ENCODE assay signal across 12 cellular contexts in the genomic region with DNA sequence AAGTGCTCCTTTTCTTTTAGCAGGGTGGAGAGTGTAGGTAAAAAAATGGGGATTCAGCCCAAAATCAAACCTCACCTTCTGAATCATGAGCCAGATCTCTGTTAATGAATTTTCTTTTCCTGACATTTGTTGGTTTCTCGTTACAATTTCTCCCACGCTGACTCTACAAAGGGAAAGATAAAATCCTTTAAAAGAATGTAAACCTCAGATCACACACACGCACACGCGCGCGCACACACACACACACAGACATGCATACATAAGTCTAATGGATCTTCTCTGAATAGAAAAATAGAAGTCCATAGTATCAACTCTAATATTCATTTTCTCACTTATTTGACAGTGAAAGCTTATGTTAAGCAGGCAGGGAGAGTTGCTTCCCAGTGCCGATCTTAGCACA. TPM values are rescaled to one million over a fixed set of nuclear protein-coding genes. Genes with fewer than 3 reads are reported as not detected.
A peak's percentile ranks its signal among the peaks of the same experiment; 100 is the strongest.
DNase-seq lines count a peak whose midpoint lies in the region; ATAC-seq, FAIRE-seq and TF ChIP-seq lines count a peak whose summit lies in the region.
"Had no signal": no experiment of that assay in that cellular context is flagged by ENCODE, and none has a peak within 500 bp of the region (broad histone marks: within the 10 kb centered on the region; RNA-seq: fewer than 3 reads in every experiment).

No MANE protein-coding gene starts in this region.

- CTCF ChIA-PET in K562 (lab: Yijun Ruan, JAX; ENCODE audit: low intra/inter-chr PET ratio) = no interaction called here

- H3K36me3 ChIP-seq in cardiac muscle cell (no peaks in the 10 kb centered on the region), K562 (ENCODE audit: control insufficient read depth, insufficient read depth, low read length) (no peaks in the 10 kb centered on the region), iPS-18a (ENCODE audit: control insufficient read depth, low read depth, low read length) (peaks cover 3% of the 10 kb centered on the region), urinary bladder (ENCODE audit: insufficient read depth) (no peaks in the 10 kb centered on the region)

- TF ChIP-seq EP300 in K562 (IDR thresholded peaks at IDR 0.05; ENCODE audit: low read length) = no peak

- TF ChIP-seq POLR2A in K562 (conservative IDR thresholded peaks at IDR 0.05) = no peak

- H3K27me3 ChIP-seq in cardiac muscle cell (no peaks in the 10 kb centered on the region), K562 (ENCODE audit: control insufficient read depth in 2 of 2, insufficient read depth in 2 of 2, low read length in 2 of 2) (no peaks in the 10 kb centered on the region), iPS-18a (ENCODE audit: control insufficient read depth, insufficient read depth, low read length) (no peaks in the 10 kb centered on the region)

- TF ChIP-seq CTCF in cardiac muscle cell (IDR thresholded peaks at IDR 0.05; ENCODE audit: low read depth, low read length) (no peak), K562 (IDR thresholded peaks at IDR 0.05 in 2 of 3, conservative IDR thresholded peaks at IDR 0.05 in 1 of 3; ENCODE audit: insufficient read depth in 2 of 3, low read depth in 1 of 3, low read length in 3 of 3) (no peak)

- H3K79me2 ChIP-seq in K562 (ENCODE audit: control insufficient read depth, insufficient read depth, low read length) = peaks cover 43% of the 10 kb centered on the region

- H3K4me3 ChIP-seq in cardiac muscle cell = peak overlapping the region; percentile 88
- peak overlapping the region; percentile 51 for H3K4me3 ChIP-seq in K562
- peak overlapping the region; percentile 90 for H3K4me3 ChIP-seq in iPS-18a (ENCODE audit: low read length)
- H3K4me3 ChIP-seq in urinary bladder (ENCODE audit: low read depth, low read length) = peak overlapping the region; percentile 18

- H3K9ac ChIP-seq in K562 (ENCODE audit: insufficient read depth in 1 of 2, low read depth in 2 of 2, low read length in 2 of 2) (peak overlapping the region in 1 of 2 experiments; percentile 75; a peak in 2 of 4 replicates), iPS-18a (ENCODE audit: low read length) (peak overlapping the region; percentile 87)

- H4K20me1 ChIP-seq in K562 (replicated peaks; ENCODE audit: control insufficient read depth, insufficient read depth, low read length) = no peaks in the 10 kb centered on the region

- no peak for TF ChIP-seq RAD21 in K562 (CRISPR knock-in tag; conservative IDR thresholded peaks at IDR 0.05 in 1 of 2, IDR thresholded peaks at IDR 0.05 in 1 of 2)

- H3K4me2 ChIP-seq in K562 (ENCODE audit: insufficient read depth, low read length) = peak overlapping the region; percentile 89

- intact Hi-C loops in Right ventricle myocardium superior (cut with DNase I) (no loop called here), K562 (cut with micrococcal nuclease) (loop anchor here (2.0 to 5.0 kb wide), 2 partner anchors 15 to 1271 kb away; no protein-coding TSS in a partner anchor)

- H3K4me1 ChIP-seq in cardiac muscle cell (ENCODE audit: low read depth) (peaks cover 28% of the 10 kb centered on the region), K562 (replicated peaks in 1 of 2; ENCODE audit: control insufficient read depth in 2 of 2, insufficient read depth in 2 of 2, low read length in 2 of 2) (peaks cover 4% of the 10 kb centered on the region in 2 experiments; a peak in 4 of 5 replicates), iPS-18a (ENCODE audit: control insufficient read depth, low read depth, low read length) (peaks cover 49% of the 10 kb centered on the region), urinary bladder (ENCODE audit: insufficient read depth) (no peaks in the 10 kb centered on the region)

- H2AFZ ChIP-seq in K562 (ENCODE audit: low read depth, low read length) = peak overlapping the region; percentile 61

- no peak for ATAC-seq in Right ventricle myocardium superior (ENCODE audit: poor library complexity)
- ATAC-seq in K562 = 0 out of 3 replicates have a peak, but pooled peaks have one; percentile 2
- no peak for ATAC-seq in GM21528 (IDR thresholded peaks at IDR 0.05; ENCODE audit: low FRiP score, unreplicated experiment)
- ATAC-seq: activated naive CD8-positive, alpha-beta T cell treated with anti-CD3 and anti-CD28 coated beads, Interleukin-2, amount 50 U/mL, for 24 hours; CD8-positive, alpha-beta T cell had no signal

- FAIRE-seq in K562 (lab: Jason Lieb, UNC) = peak; percentile 55

- in situ Hi-C loops in K562 (cut with MboI) = loop anchor here (25.0 kb wide), 1 partner anchor 1276 kb away; no protein-coding TSS in a partner anchor

- H3K27ac ChIP-seq in cardiac muscle cell = peak overlapping the region; percentile 80
- peak overlapping the region; percentile 93 for H3K27ac ChIP-seq in K562 (ENCODE audit: extremely low read depth, low read depth, low read length)
- H3K27ac ChIP-seq in iPS-18a (ENCODE audit: low read length) = no peak overlapping the region
- H3K27ac ChIP-seq in urinary bladder (ENCODE audit: low read depth) = no peak overlapping the region
- H3K27ac ChIP-seq: VCaP had no signal

- H3K9me1 ChIP-seq in K562 (ENCODE audit: control insufficient read depth, insufficient read depth, low read length) = no peaks in the 10 kb centered on the region

- peak; percentile 36 to 81 for DNase-seq in cardiac muscle cell (ENCODE audit: low read depth in 1 of 2, low spot score in 1 of 2)
- no peak for DNase-seq in Right ventricle myocardium superior
- peak in 1 of 4 experiments; percentile 56 for DNase-seq in K562 (ENCODE audit: extremely low read depth in 1 of 4, low spot score in 3 of 4)
- DNase-seq in SKM-1 (lab: John Stamatoyannopoulos, UW; ENCODE audit: unreplicated experiment) = no peak
- DNase-seq in inferior parietal cortex (ENCODE audit: extremely low spot score) = no peak
- DNase-seq: activated naive CD8-positive, alpha-beta T cell treated with anti-CD3 and anti-CD28 coated beads, Interleukin-2, amount 50 U/mL, for 24 hours; CD8-positive, alpha-beta T cell; NCI-H1694 treated with DMSO at 0.1 percent for 48 hours had no signal

- POLR2A ChIA-PET in K562 (lab: Yijun Ruan, JAX) = interaction anchor here (1.2 to 2.4 kb wide), 3 partner anchors 8 to 1584 kb away, joined by 3 to 12 read pairs (median 7); no protein-coding TSS in a partner anchor

- no TSS peak for BruUV-seq in K562 (replicated peaks; lab: Mats Ljungman, UMichigan)

- H3K9me3 ChIP-seq in cardiac muscle cell (ENCODE audit: low read depth) (no peaks in the 10 kb centered on the region), K562 (replicated peaks; ENCODE audit: control insufficient read depth, insufficient read depth, low read depth, low read length) (no peaks in the 10 kb centered on the region), iPS-18a (ENCODE audit: control insufficient read depth, low read depth, low read length) (no peaks in the 10 kb centered on the region)

- 0% methylated on average over 8 of the region's 8 CpGs for WGBS in K562 (ENCODE audit: insufficient coverage, low coverage, missing lambda C conversion rate)
- WGBS in urinary bladder = 15% methylated on average over 8 of the region's 8 CpGs

TF ChIP-seq in K562, 482 proteins besides CTCF, POLR2A, EP300 and RAD21 (continues in another document):
- TF ChIP-seq MCM7 (IDR thresholded peaks at IDR 0.05) (no peak), NFE2 (IDR thresholded peaks at IDR 0.05; ENCODE audit: low read depth) (no peak), TARDBP (IDR thresholded peaks at IDR 0.05) (no peak), HDAC1 (IDR thresholded peaks at IDR 0.05) (peak in 1 of 2 experiments; percentile 83; a peak in 2 of 4 replicates), HDAC2 (IDR thresholded peaks at IDR 0.05) (peak; percentile 72), POLR2AphosphoS2 (IDR thresholded peaks at IDR 0.05; ENCODE audit: low read length) (no peak), HNRNPLL (IDR thresholded peaks at IDR 0.05; ENCODE audit: low read depth, low read length, poor library complexity, severe bottlenecking) (no peak), NFRKB (IDR thresholded peaks at IDR 0.05; ENCODE audit: low read depth) (0 out of 2 replicates have a peak, but pooled peaks have one; percentile 22)
- TF ChIP-seq, protein P1, sequence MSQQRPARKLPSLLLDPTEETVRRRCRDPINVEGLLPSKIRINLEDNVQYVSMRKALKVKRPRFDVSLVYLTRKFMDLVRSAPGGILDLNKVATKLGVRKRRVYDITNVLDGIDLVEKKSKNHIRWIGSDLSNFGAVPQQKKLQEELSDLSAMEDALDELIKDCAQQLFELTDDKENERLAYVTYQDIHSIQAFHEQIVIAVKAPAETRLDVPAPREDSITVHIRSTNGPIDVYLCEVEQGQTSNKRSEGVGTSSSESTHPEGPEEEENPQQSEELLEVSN (IDR thresholded peaks at IDR 0.05; ENCODE audit: borderline replicate concordance in 1 of 2, extremely low read depth in 1 of 2, insufficient read depth in 1 of 2, insufficient read length in 1 of 2, low read depth in 1 of 2, low read length in 1 of 2, poor library complexity in 1 of 2, severe bottlenecking in 1 of 2) = no peak

RNA-seq across cellular contexts. Expression of gene ETV1, which starts 1.5 kb away (rescaled TPM):
- 70.3 and 73.1 TPM in 2 replicates for total RNA-seq in cardiac muscle cell
- polyA plus RNA-seq in cardiac muscle cell = 93.7 and 116 TPM in 2 replicates
- total RNA-seq in Right ventricle myocardium superior = 25.7 TPM
- 19.5 and 42.2 TPM in 2 replicates for total RNA-seq in K562 (2011; cell fraction: chromatin; rRNA removed; ENCODE audit: low replicate concordance)
- total RNA-seq in K562 (2011; cell fraction: nucleolus; rRNA removed) = 10.2 and 11.8 TPM in 2 replicates
- total RNA-seq in K562 (2011; cell fraction: nucleoplasm; rRNA removed) = 23.3 and 36.9 TPM in 2 replicates
- total RNA-seq in K562 (2014; rRNA removed) = 8.0 and 9.8 TPM in 2 replicates
- 15.9 and 16.3 TPM in 2 replicates for total RNA-seq in K562 (2014; rRNA removed; fragmentation: Illumina TruSeq; extraction: Trizol)
- total RNA-seq in K562 (2015; rRNA removed; fragmentation: Illumina TruSeq; extraction: Trizol) = 11.3 and 14.0 TPM in 2 replicates
- 18.1 and 27.4 TPM in 2 replicates for total RNA-seq in K562 (2021)
- 15.8 and 16.2 TPM in 2 replicates for polyA plus RNA-seq in K562 (2011; rRNA removed)
- polyA plus RNA-seq in K562 (2011; cell fraction: cytosol; rRNA removed) = 12.6 and 14.8 TPM in 2 replicates
- polyA plus RNA-seq in K562 (2011; cell fraction: nucleus; rRNA removed) = 28.7 and 41.6 TPM in 2 replicates
- polyA plus RNA-seq in K562 (2012) = 15.6 and 21.3 TPM in 2 replicates
- polyA plus RNA-seq in K562 (2014; fragmentation: Illumina TruSeq; extraction: Trizol) = 21.1 and 23.1 TPM in 2 replicates
- polyA plus RNA-seq in K562 (2014; fragmentation: Nextera tagmentation; extraction: Ambion mirVana) = 1 to 10 TPM; 7.2 to 9.8 TPM
- 10.5 and 12.0 TPM in 2 replicates for polyA plus RNA-seq in K562 (2014; rRNA removed)
- 20.5 and 28.2 TPM in 2 replicates for polyA minus RNA-seq in K562 (2011; rRNA and poly(A)+ RNA removed)
- 5.4 and 7.4 TPM in 2 replicates for polyA minus RNA-seq in K562 (2011; cell fraction: cytosol; rRNA and poly(A)+ RNA removed)
- 16.8 and 35.5 TPM in 2 replicates for polyA minus RNA-seq in K562 (2011; cell fraction: nucleus; rRNA and poly(A)+ RNA removed)
- total RNA-seq in urinary bladder = 34.1 TPM
- polyA plus RNA-seq in urinary bladder = 3.5 TPM
- total RNA-seq: CD8-positive, alpha-beta T cell had no signal

Comparison
In these comparisons a context has a peak if more than half of its experiments do, and no peak if none do; other contexts are left out.
1. DNase-seq: peak in cardiac muscle cell (2 of 2); none in Right ventricle myocardium superior (single experiment), SKM-1 (single experiment) and inferior parietal cortex (single experiment).
2. H3K27ac ChIP-seq: peak in cardiac muscle cell (single experiment) and K562 (single experiment); none in iPS-18a (single experiment) and urinary bladder (single experiment).
3. H3K4me3 ChIP-seq: peak in every context shown above with its lines; median percentile 90 in iPS-18a; 88 in cardiac muscle cell; 51 in K562; 18 in urinary bladder.